In genomic region chr13:102718746-102719145, GRCh38 we compare ENCODE assay signal across 28 cellular contexts. TPM values are rescaled to one million over a fixed set of nuclear protein-coding genes. Genes with fewer than 3 reads are reported as not detected.
DNase-seq lines count a peak whose midpoint lies in the region; ATAC-seq and TF ChIP-seq lines count a peak whose summit lies in the region.
"Had no signal": no experiment of that assay in that cellular context is flagged by ENCODE, and none has a peak within 500 bp of the region (broad histone marks: within the 10 kb centered on the region; RNA-seq: fewer than 3 reads in every experiment).

No MANE protein-coding gene starts in this region.

- H3K9me3 Mint-ChIP-seq in GM23338 = no peaks in the 10 kb centered on the region
- H3K9me3 Mint-ChIP-seq: CD4-positive, alpha-beta T cell had no signal

- no peak overlapping the region for H3K9ac ChIP-seq in smooth muscle cell (ENCODE audit: low read depth)
- H3K9ac ChIP-seq: BLaER1 treated with 17β-estradiol and CSF1 and Interleukin-3, amounts not matched to agents 10 nM and 100 nM; KMS-11 had no signal

- no peaks in the 10 kb centered on the region for H4K20me1 ChIP-seq in GM23338 (replicated peaks; ENCODE audit: insufficient read depth)
- H4K20me1 ChIP-seq in osteoblast (ENCODE audit: insufficient read depth, low read length) = no peaks in the 10 kb centered on the region
- no peaks in the 10 kb centered on the region for H4K20me1 ChIP-seq in smooth muscle cell (ENCODE audit: low read depth)
- H4K20me1 ChIP-seq: BLaER1 treated with 17β-estradiol and CSF1 and Interleukin-3, amounts not matched to agents 10 nM and 100 nM had no signal

- WGBS in smooth muscle cell (ENCODE audit: low lambda C conversion rate) = 33% methylated on average over 2 of the region's 2 CpGs

- H3K36me3 ChIP-seq in GM23338 (ENCODE audit: insufficient read depth) = no peaks in the 10 kb centered on the region
- no peaks in the 10 kb centered on the region for H3K36me3 ChIP-seq in osteoblast (ENCODE audit: insufficient read depth, low read length)
- H3K36me3 ChIP-seq in smooth muscle cell (ENCODE audit: low read depth) = no peaks in the 10 kb centered on the region
- H3K36me3 ChIP-seq: BLaER1 treated with 17β-estradiol and CSF1 and Interleukin-3, amounts not matched to agents 10 nM and 100 nM; Peyer's patch had no signal

- DNase-seq in GM23338 (ENCODE audit: low spot score) = no peak
- peak; percentile 1 for DNase-seq in astrocyte of the spinal cord (ENCODE audit: low read depth, low spot score)
- peak; percentile 19 for DNase-seq in osteoblast (ENCODE audit: insufficient read length, low spot score, missing footprints)
- no peak for DNase-seq in smooth muscle cell (lab: John Stamatoyannopoulos, UW; ENCODE audit: unreplicated experiment)
- no peak for DNase-seq in activated CD8-positive, alpha-beta memory T cell treated with anti-CD3 and anti-CD28 coated beads for 24 hours
- DNase-seq in T1000 (lab: John Stamatoyannopoulos, UW) = no peak
- no peak for DNase-seq in NCI-H1930 (lab: John Stamatoyannopoulos, UW)
- DNase-seq: CD4-positive, alpha-beta T cell; DMS53; EL; GDM1; NCI-H1092; NCI-H1417 treated with DMSO at 0.1 percent for 48 hours; NCI-H1694 treated with DMSO at 0.1 percent for 48 hours; NCI-H2081 treated with DMSO at 0.1 percent for 48 hours; NCI-H2171; NCI-H226; NCI-H510A; NCI-H69; Peyer's patch; SHP77 treated with DMSO at 0.1 percent for 48 hours had no signal

- H2AFZ ChIP-seq in GM23338 (peak overlapping the region; percentile 74; the same call in 1 of the 2 replicates), osteoblast (ENCODE audit: low read length) (no peak overlapping the region), smooth muscle cell (ENCODE audit: low read depth) (no peak overlapping the region)

- H3K27ac ChIP-seq in GM23338 (ENCODE audit: low read depth) = no peak overlapping the region
- H3K27ac ChIP-seq in osteoblast (ENCODE audit: low read depth, low read length) = no peak overlapping the region
- H3K27ac ChIP-seq in smooth muscle cell (ENCODE audit: low read depth) = peak overlapping the region; percentile 25
- H3K27ac ChIP-seq: BLaER1 treated with 17β-estradiol and CSF1 and Interleukin-3, amounts not matched to agents 10 nM and 100 nM; KMS-11; Peyer's patch; SK-N-MC had no signal

- in situ Hi-C loops in astrocyte of the spinal cord (cut with HindIII; ENCODE audit: low sequenced_read_pairs) = no loop called here

- H3K27me3 ChIP-seq in GM23338 (ENCODE audit: insufficient read depth) (no peaks in the 10 kb centered on the region), osteoblast (ENCODE audit: insufficient read depth, low read length) (no peaks in the 10 kb centered on the region), smooth muscle cell (ENCODE audit: low read depth) (no peaks in the 10 kb centered on the region)
- H3K27me3 ChIP-seq: BLaER1 treated with 17β-estradiol and CSF1 and Interleukin-3, amounts not matched to agents 10 nM and 100 nM; Peyer's patch had no signal

- H3K79me2 ChIP-seq in GM23338 (replicated peaks; ENCODE audit: insufficient read depth) (no peaks in the 10 kb centered on the region), osteoblast (ENCODE audit: insufficient read depth, low read length) (no peaks in the 10 kb centered on the region), smooth muscle cell (ENCODE audit: low read depth) (no peaks in the 10 kb centered on the region)

- no peaks in the 10 kb centered on the region for H3K36me3 Mint-ChIP-seq in GM23338 (ENCODE audit: low read depth)

- H3K4me1 ChIP-seq in GM23338 (ENCODE audit: insufficient read depth) = no peaks in the 10 kb centered on the region
- peaks cover 17% of the 10 kb centered on the region for H3K4me1 ChIP-seq in osteoblast (ENCODE audit: insufficient read depth, low read length)
- no peaks in the 10 kb centered on the region for H3K4me1 ChIP-seq in smooth muscle cell (ENCODE audit: low read depth)
- H3K4me1 ChIP-seq: Peyer's patch had no signal

- H3K4me3 ChIP-seq in GM23338 (no peak overlapping the region), astrocyte of the spinal cord (ENCODE audit: low read depth, low read length) (no peak overlapping the region), osteoblast (ENCODE audit: insufficient read depth, low read length) (no peak overlapping the region), smooth muscle cell (no peak overlapping the region)
- H3K4me3 ChIP-seq: BLaER1 treated with 17β-estradiol and CSF1 and Interleukin-3, amounts not matched to agents 10 nM and 100 nM; Peyer's patch; SK-N-MC had no signal

- no peak overlapping the region for H3K27ac Mint-ChIP-seq in GM23338
- H3K27ac Mint-ChIP-seq: CD4-positive, alpha-beta T cell had no signal

- H3K4me1 Mint-ChIP-seq in GM23338 = no peaks in the 10 kb centered on the region

- H3K9me2 ChIP-seq in GM23338 (ENCODE audit: insufficient read depth) = no peaks in the 10 kb centered on the region

- no peak overlapping the region for H3K4me2 ChIP-seq in GM23338
- H3K4me2 ChIP-seq in osteoblast (ENCODE audit: insufficient read depth, low read length) = no peak overlapping the region
- no peak overlapping the region for H3K4me2 ChIP-seq in smooth muscle cell
- H3K4me2 ChIP-seq: BLaER1 treated with 17β-estradiol and CSF1 and Interleukin-3, amounts not matched to agents 10 nM and 100 nM; KMS-11 had no signal

- no peak for ATAC-seq in GM23338
- ATAC-seq: HCT116 had no signal

- H3K9me3 ChIP-seq in osteoblast (ENCODE audit: low read depth, low read length) (no peaks in the 10 kb centered on the region), smooth muscle cell (replicated peaks; ENCODE audit: low read depth) (no peaks in the 10 kb centered on the region)
- H3K9me3 ChIP-seq: Peyer's patch had no signal

- H3K4me3 Mint-ChIP-seq in GM23338 = no peak overlapping the region
- H3K4me3 Mint-ChIP-seq: CD4-positive, alpha-beta T cell had no signal

- H3F3A ChIP-seq in GM23338 (replicated peaks; ENCODE audit: low read depth) (no peaks in the 10 kb centered on the region), smooth muscle cell (ENCODE audit: low read depth) (no peaks in the 10 kb centered on the region)

- H3K27me3 Mint-ChIP-seq in GM23338 (ENCODE audit: insufficient read depth, low read depth, poor library complexity) = no peaks in the 10 kb centered on the region
- H3K27me3 Mint-ChIP-seq: CD4-positive, alpha-beta T cell had no signal

- no peak for TF ChIP-seq CTCF in GM23338 (conservative IDR thresholded peaks at IDR 0.05; ENCODE audit: low read depth in 2 of 2)
- TF ChIP-seq CTCF in astrocyte of the spinal cord (IDR thresholded peaks at IDR 0.05; ENCODE audit: low read depth, low read length) = no peak
- TF ChIP-seq CTCF in osteoblast (IDR thresholded peaks at IDR 0.05; ENCODE audit: extremely low read depth, low read depth, low read length) = no peak
- TF ChIP-seq CTCF in smooth muscle cell (IDR thresholded peaks at IDR 0.05; ENCODE audit: borderline replicate concordance, insufficient read depth, poor library complexity, severe bottlenecking) = no peak

TF ChIP-seq in GM23338, 12 proteins besides CTCF, POLR2A, EP300 and RAD21 (continues in another document):
- TF ChIP-seq EZH2 (IDR thresholded peaks at IDR 0.05; ENCODE audit: low read depth, unreplicated experiment) (no peak), NANOG (IDR thresholded peaks at IDR 0.05; ENCODE audit: borderline replicate concordance) (no peak), ETS1 (IDR thresholded peaks at IDR 0.05) (no peak), REST (IDR thresholded peaks at IDR 0.05; ENCODE audit: unreplicated experiment) (no peak), ZNF114 (CRISPR knock-in tag; IDR thresholded peaks at IDR 0.05) (no peak), POLR2AphosphoS5 (IDR thresholded peaks at IDR 0.05; ENCODE audit: low read depth) (no peak), ZNF331 (CRISPR knock-in tag; IDR thresholded peaks at IDR 0.05; ENCODE audit: low read depth) (no peak), STAT1 (IDR thresholded peaks at IDR 0.05; ENCODE audit: unreplicated experiment) (no peak)

RNA-seq across cellular contexts. Expression of gene METTL21C, which starts 23.9 kb away (rescaled TPM):
- total RNA-seq in GM23338 (2014; rRNA removed; shearing (Covaris generic)) = not detected in 2 replicates
- polyA plus RNA-seq in GM23338 (2016; fragmentation: Nextera tagmentation; extraction: Ambion mirVana) (not detected in 2 replicates), smooth muscle cell (not detected in 2 replicates)
- total RNA-seq in osteoblast (not detected in 2 replicates), smooth muscle cell (not detected in 2 replicates)
- total RNA-seq: CD4-positive, alpha-beta T cell; H4; OCI-LY7; Peyer's patch had no signal
- polyA plus RNA-seq: AG04450 had no signal

RNA-seq across cellular contexts. Expression of gene TEX30, which starts 54.8 kb away (rescaled TPM):
- 6.3 and 10.5 TPM in 2 replicates for total RNA-seq in GM23338 (2014; rRNA removed; shearing (Covaris generic))
- polyA plus RNA-seq in GM23338 (2016; fragmentation: Nextera tagmentation; extraction: Ambion mirVana) (28.2 and 30.3 TPM in 2 replicates), smooth muscle cell (17.2 and 17.4 TPM in 2 replicates)
- total RNA-seq in osteoblast (13.4 and 14.4 TPM in 2 replicates), smooth muscle cell (14.0 and 15.3 TPM in 2 replicates)

Comparison
In these comparisons a context has a peak if more than half of its experiments do, and no peak if none do; other contexts are left out.
1. DNase-seq: peak in astrocyte of the spinal cord (single experiment) and osteoblast (single experiment); none in GM23338 (single experiment), smooth muscle cell (single experiment), activated CD8-positive, alpha-beta memory T cell treated with anti-CD3 and anti-CD28 coated beads for 24 hours (single experiment), T1000 (single experiment) and NCI-H1930 (0 of 2).